In genomic region chr2:133651861-133652260, GRCh38 we compare ENCODE assay signal across 34 cellular contexts.
"Had no signal": no experiment of that assay in that cellular context is flagged by ENCODE, and none has a peak within 500 bp of the region (broad histone marks: within the 10 kb centered on the region; RNA-seq: fewer than 3 reads in every experiment).

No MANE protein-coding gene starts in this region.

- H3K27me3 ChIP-seq: adrenal gland, brain microvascular endothelial cell, cardiac muscle cell, Peyer's patch had no signal

- H3K4me3 ChIP-seq: adrenal gland, cardiac muscle cell, K562, Peyer's patch had no signal

- H3K4me3 Mint-ChIP-seq: activated CD4-positive, alpha-beta T cell treated with anti-CD3 and anti-CD28 coated beads, Interleukin-2, amount 10 ng/mL, durations not matched to agents 24 days and 14 days; activated CD8-positive, alpha-beta T cell treated with anti-CD3 and anti-CD28 coated beads for 36 hours; activated naive CD4-positive, alpha-beta T cell treated with anti-CD3 and anti-CD28 coated beads, Interleukin-2, amount 50 U/mL, for 24 hours; activated naive CD8-positive, alpha-beta T cell treated with anti-CD3 and anti-CD28 coated beads, Interleukin-2, amount 10 ng/mL, durations not matched to agents 7 days and 5 days; activated T-cell treated with anti-CD3 and anti-CD28 coated beads, Interleukin-2, amount 50 U/mL, for 72 hours; activated T-helper 17 cell treated with anti-CD3 and anti-CD28 coated beads, Interleukin-2, amount 50 U/mL, for 72 hours; central memory CD8-positive, alpha-beta T cell had no signal

- H3K27me3 Mint-ChIP-seq: activated CD4-positive, alpha-beta T cell treated with anti-CD3 and anti-CD28 coated beads, Interleukin-2, amount 10 ng/mL, durations not matched to agents 24 days and 14 days; activated CD8-positive, alpha-beta T cell treated with anti-CD3 and anti-CD28 coated beads for 36 hours; activated naive CD4-positive, alpha-beta T cell treated with anti-CD3 and anti-CD28 coated beads, Interleukin-2, amount 50 U/mL, for 24 hours; activated naive CD8-positive, alpha-beta T cell treated with anti-CD3 and anti-CD28 coated beads, Interleukin-2, amount 10 ng/mL, durations not matched to agents 7 days and 5 days; activated T-helper 17 cell treated with anti-CD3 and anti-CD28 coated beads, Interleukin-2, amount 50 U/mL, for 72 hours; central memory CD8-positive, alpha-beta T cell had no signal

- ATAC-seq: activated CD8-positive, alpha-beta T cell treated with anti-CD3 and anti-CD28 coated beads for 36 hours; activated T-cell treated with anti-CD3 and anti-CD28 coated beads, Interleukin-2, amount 50 U/mL, for 72 hours; activated T-helper 17 cell treated with anti-CD3 and anti-CD28 coated beads, Interleukin-2, amount 50 U/mL, for 72 hours; K562; PC-3 had no signal

- H3K36me3 ChIP-seq: adrenal gland, brain microvascular endothelial cell, cardiac muscle cell, Peyer's patch had no signal

- H3K9me3 ChIP-seq: adrenal gland, Peyer's patch had no signal

- H3K27ac ChIP-seq: adrenal gland, brain microvascular endothelial cell, cardiac muscle cell, Peyer's patch had no signal

- H3K36me3 Mint-ChIP-seq: activated naive CD4-positive, alpha-beta T cell treated with anti-CD3 and anti-CD28 coated beads, Interleukin-2, amount 50 U/mL, for 24 hours; activated naive CD8-positive, alpha-beta T cell treated with anti-CD3 and anti-CD28 coated beads, Interleukin-2, amount 10 ng/mL, durations not matched to agents 7 days and 5 days had no signal

- FAIRE-seq: K562 had no signal

- H3K9me3 Mint-ChIP-seq: activated CD4-positive, alpha-beta T cell treated with anti-CD3 and anti-CD28 coated beads, Interleukin-2, amount 10 ng/mL, durations not matched to agents 24 days and 14 days had no signal

- DNase-seq: activated CD4-positive, alpha-beta T cell treated with anti-CD3 and anti-CD28 coated beads, Interleukin-2, amount 10 ng/mL, durations not matched to agents 24 days and 14 days; activated CD4-positive, alpha-beta T cell treated with anti-CD3 and anti-CD28 coated beads, Interleukin-2, amount 50 U/mL, for 4 hours; activated CD8-positive, alpha-beta T cell treated with anti-CD3 and anti-CD28 coated beads for 36 hours; activated gamma-delta T cell; activated naive CD4-positive, alpha-beta T cell treated with Interleukin-2 at 50 U/mL for 16 hours; activated naive CD8-positive, alpha-beta T cell treated with anti-CD3 and anti-CD28 coated beads, Interleukin-2, amount 10 ng/mL, durations not matched to agents 7 days and 5 days; activated T-cell treated with anti-CD3 and anti-CD28 coated beads, Interleukin-2, amount 50 U/mL, for 1 hour; activated T-cell treated with anti-CD3 and anti-CD28 coated beads, Interleukin-2, amount 50 U/mL, for 72 hours; adrenal gland; brain microvascular endothelial cell; MM.1S; MV-4-11; NCI-H1092; NCI-H146; NCI-H187; NCI-H2081; NCI-H2171 treated with DMSO at 0.1 percent for 48 hours; NCI-H345; NCI-H526; NCI-H748 treated with DMSO at 0.1 percent for 48 hours; NK-92 treated with Interleukin-12 subunit alpha and Interleukin-12 subunit beta, amount 100 ng/mL, for 24 hours; PC-3; Peyer's patch; RPMI8226; SIG-M5; SW 1271; T-helper 1 cell; T-helper 2 cell; T-helper 9 cell had no signal

- H3K27ac Mint-ChIP-seq: activated CD4-positive, alpha-beta T cell treated with anti-CD3 and anti-CD28 coated beads, Interleukin-2, amount 10 ng/mL, durations not matched to agents 24 days and 14 days; activated CD8-positive, alpha-beta T cell treated with anti-CD3 and anti-CD28 coated beads for 36 hours; activated naive CD4-positive, alpha-beta T cell treated with anti-CD3 and anti-CD28 coated beads, Interleukin-2, amount 50 U/mL, for 24 hours; activated naive CD8-positive, alpha-beta T cell treated with anti-CD3 and anti-CD28 coated beads, Interleukin-2, amount 10 ng/mL, durations not matched to agents 7 days and 5 days; activated T-cell treated with anti-CD3 and anti-CD28 coated beads, Interleukin-2, amount 50 U/mL, for 72 hours; activated T-helper 17 cell treated with anti-CD3 and anti-CD28 coated beads, Interleukin-2, amount 50 U/mL, for 72 hours had no signal

- H3K4me1 Mint-ChIP-seq: activated CD4-positive, alpha-beta T cell treated with anti-CD3 and anti-CD28 coated beads, Interleukin-2, amount 10 ng/mL, durations not matched to agents 24 days and 14 days; activated naive CD4-positive, alpha-beta T cell treated with anti-CD3 and anti-CD28 coated beads, Interleukin-2, amount 50 U/mL, for 24 hours; activated naive CD8-positive, alpha-beta T cell treated with anti-CD3 and anti-CD28 coated beads, Interleukin-2, amount 10 ng/mL, durations not matched to agents 7 days and 5 days; activated T-helper 17 cell treated with anti-CD3 and anti-CD28 coated beads, Interleukin-2, amount 50 U/mL, for 72 hours; central memory CD8-positive, alpha-beta T cell had no signal

- H3K4me1 ChIP-seq: adrenal gland, Peyer's patch had no signal
